Comparison of ENCODE assay signal across 8 cellular contexts in genomic region chr2:219228745-219229374, GRCh38. TPM values are rescaled to one million over a fixed set of nuclear protein-coding genes. Genes with fewer than 3 reads are reported as not detected.
DNase-seq lines count a peak whose midpoint lies in the region; ATAC-seq, FAIRE-seq and TF ChIP-seq lines count a peak whose summit lies in the region.

No MANE protein-coding gene starts in this region.

- H3K27ac ChIP-seq in BLaER1 (peak overlapping the region; percentile 84), HepG2 (ENCODE audit: extremely low read length, insufficient read depth, low read length) (peak overlapping the region; percentile 81), thyroid gland (peak overlapping the region; percentile 86 to 92 (median 88))

- H3K9me3 ChIP-seq in BLaER1 (no peaks in the 10 kb centered on the region), HepG2 (ENCODE audit: low read length) (no peaks in the 10 kb centered on the region), thyroid gland (no peaks in the 10 kb centered on the region)

- no peak for TF ChIP-seq CTCF in brain (conservative IDR thresholded peaks at IDR 0.05)
- no peak for TF ChIP-seq CTCF in HepG2 (CRISPR knock-in tag; IDR thresholded peaks at IDR 0.05)
- no peak for TF ChIP-seq CTCF in thyroid gland (IDR thresholded peaks at IDR 0.05)

- H3K27me3 Mint-ChIP-seq in brain: peaks cover 11% of the 10 kb centered on the region

- H3K4me3 ChIP-seq in BLaER1: peak overlapping the region; percentile 86
- peak overlapping the region; percentile 91 to 93 (median 93) for H3K4me3 ChIP-seq in HepG2 (replicated peaks in 1 of 3; ENCODE audit: insufficient read depth in 1 of 3, low read depth in 2 of 3, low read length in 3 of 3)
- H3K4me3 ChIP-seq in thyroid gland (replicated peaks in 1 of 3): peak overlapping the region; percentile 53 to 81 (median 70)

- peak; percentile 51 for ATAC-seq in GM19455 (IDR thresholded peaks at IDR 0.05; ENCODE audit: unreplicated experiment)
- peak; percentile 32 for ATAC-seq in HG03520 (IDR thresholded peaks at IDR 0.05; ENCODE audit: unreplicated experiment)
- ATAC-seq in HepG2: peak; percentile 68

- TF ChIP-seq RAD21 in HepG2 (CRISPR knock-in tag; IDR thresholded peaks at IDR 0.05): no peak; the same call in 1 of the 2 replicates

- BruUV-seq in HepG2 (replicated peaks; lab: Mats Ljungman, UMichigan): no TSS peak

- DNase-seq in HepG2 (ENCODE audit: low spot score) (no peak), thyroid gland (no peak), NCI-H2196 (lab: John Stamatoyannopoulos, UW; ENCODE audit: unreplicated experiment) (no peak)
- DNase-seq in stimulated activated CD4-positive, alpha-beta T cell treated with anti-CD3 and anti-CD28 coated beads, Interleukin-1b, Interleukin-23, amount 100 ng/mL, for 48 hours: no peak

- intact Hi-C loops in HepG2 (cut with micrococcal nuclease; ENCODE audit: unreplicated experiment): loop anchor here (1.0 kb wide), 5 partner anchors 11 to 66 kb away; partner anchors contain the start of genes ABCB6, GLB1L, STK16 and ZFAND2B
- intact Hi-C loops in thyroid gland (cut with DNase I): no loop called here

- WGBS in HepG2 (ENCODE audit: low lambda C conversion rate): 1% methylated on average over 26 of the region's 33 CpGs
- WGBS in thyroid gland, 2 donors: 6 to 9% methylated on average over 12 to 18 of the region's 33 CpGs

- peak overlapping the region; percentile 88 for H3K4me2 ChIP-seq in BLaER1
- peak overlapping the region; percentile 91 for H3K4me2 ChIP-seq in HepG2 (ENCODE audit: low read depth, low read length)

- H3K9ac ChIP-seq in BLaER1 (peak overlapping the region; percentile 88), HepG2 (ENCODE audit: insufficient read depth, low read depth, low read length) (peak overlapping the region; percentile 91)

- H4K20me1 ChIP-seq in BLaER1 (peaks cover 56% of the 10 kb centered on the region), HepG2 (ENCODE audit: insufficient read depth, low read length) (no peaks in the 10 kb centered on the region)

- H3K4me1 ChIP-seq in BLaER1 (peaks cover 58% of the 10 kb centered on the region), HepG2 (ENCODE audit: insufficient read depth, low read length) (peaks cover 39% of the 10 kb centered on the region), thyroid gland (peaks cover 24% of the 10 kb centered on the region in 2 donors)

- in situ Hi-C loops in HepG2 (cut with HindIII; ENCODE audit: extremely low pct_ligation_motif_present, low pct_unique_long_range_greater_than_20kb): no loop called here

- no peak for FAIRE-seq in HepG2 (lab: Jason Lieb, UNC)

- peak overlapping the region; percentile 87 to 100 (median 90) for H3K4me3 Mint-ChIP-seq in brain

- H3K4me1 Mint-ChIP-seq in brain: peaks cover 54% of the 10 kb centered on the region

- TF ChIP-seq EP300 in HepG2 (IDR thresholded peaks at IDR 0.05; ENCODE audit: low read depth in 2 of 2, low read length in 2 of 2): no peak
- no peak for TF ChIP-seq EP300 in HepG2 (CRISPR knock-in tag; IDR thresholded peaks at IDR 0.05; ENCODE audit: borderline replicate concordance)

- H3K9me3 Mint-ChIP-seq in brain: peaks cover 0 to 3% (median 0%) of the 10 kb centered on the region in 5 experiments

- peaks cover 54% of the 10 kb centered on the region for H3K36me3 Mint-ChIP-seq in brain

- no peak overlapping the region for H2AFZ ChIP-seq in HepG2 (ENCODE audit: low read length)

- CTCF ChIA-PET in HepG2 (lab: Yijun Ruan, JAX; ENCODE audit: low intra/inter-chr PET ratio, low total read pairs): interaction anchor here (1.2 to 2.3 kb wide), 2 partner anchors 66 to 70 kb away, joined by 3 to 15 read pairs; no protein-coding TSS in a partner anchor

- peak overlapping the region; percentile 49 to 99 (median 84) for H3K27ac Mint-ChIP-seq in brain

- H3K36me3 ChIP-seq in BLaER1: peaks cover 48% of the 10 kb centered on the region
- H3K36me3 ChIP-seq in HepG2 (replicated peaks in 1 of 2; ENCODE audit: control insufficient read depth in 1 of 2, insufficient read depth in 2 of 2, low read length in 2 of 2): peaks cover 32 to 55% of the 10 kb centered on the region in 2 experiments
- peaks cover 42% of the 10 kb centered on the region in 2 donors for H3K36me3 ChIP-seq in thyroid gland

- H3K27me3 ChIP-seq in BLaER1 (no peaks in the 10 kb centered on the region), HepG2 (ENCODE audit: control insufficient read depth in 1 of 2, insufficient read depth in 2 of 2, low read length in 2 of 2) (no peaks in the 10 kb centered on the region; a peak in 1 of 5 replicates), thyroid gland (no peaks in the 10 kb centered on the region)

- POLR2A ChIA-PET in HepG2 (lab: Yijun Ruan, JAX): interaction anchor here (1.0 to 6.6 kb wide), 17 partner anchors 10 to 159 kb away, joined by 3 to 80 read pairs (median 7); partner anchors contain the start of genes ABCB6, CNPPD1, DNAJB2 and DNPEP

- peaks cover 51% of the 10 kb centered on the region for H3K79me2 ChIP-seq in HepG2 (ENCODE audit: insufficient read depth, low read length)

- TF ChIP-seq POLR2A in HepG2 (IDR thresholded peaks at IDR 0.05; ENCODE audit: insufficient read depth in 1 of 2, low read depth in 2 of 2, low read length in 2 of 2): peak in 1 of 2 experiments; percentile 61; a peak in 2 of 4 replicates
- TF ChIP-seq POLR2A in thyroid gland (IDR thresholded peaks at IDR 0.05): no peak

RNA-seq across cellular contexts. Expression of gene ATG9A, which starts 0.6 kb away (rescaled TPM):
- polyA plus RNA-seq in brain (ENCODE audit: insufficient read depth, low read depth, low replicate concordance) (59.1 TPM), HepG2 (2011; rRNA removed) (131 and 172 TPM in 2 replicates)
- total RNA-seq in HepG2 (2016; rRNA removed; fragmentation: Illumina TruSeq; extraction: Trizol) (22.2 and 35.0 TPM in 2 replicates), thyroid gland (10 to 100 TPM; 48.8 to 59.3 (median 54.6) TPM)
- total RNA-seq in HepG2 (2016; cell fraction: cytosol; rRNA removed; fragmentation: Illumina TruSeq; extraction: Trizol; ENCODE audit: low read depth): 4.5 and 6.5 TPM in 2 replicates
- total RNA-seq in HepG2 (2016; cell fraction: insoluble cytoplasmic fraction; rRNA removed; fragmentation: Illumina TruSeq; extraction: Trizol): 20.4 and 32.7 TPM in 2 replicates
- 16.0 and 25.9 TPM in 2 replicates for total RNA-seq in HepG2 (2016; cell fraction: membrane; rRNA removed; fragmentation: Illumina TruSeq; extraction: Trizol)
- total RNA-seq in HepG2 (2016; cell fraction: nucleus; rRNA removed; fragmentation: Illumina TruSeq; extraction: Trizol): 35.0 and 40.9 TPM in 2 replicates
- 123 and 128 TPM in 2 replicates for polyA plus RNA-seq in HepG2 (2011; cell fraction: cytosol; rRNA removed)
- 189 and 211 TPM in 2 replicates for polyA plus RNA-seq in HepG2 (2011; cell fraction: nucleus; rRNA removed)
- 94.7 and 110 TPM in 2 replicates for polyA plus RNA-seq in HepG2 (2012)
- polyA plus RNA-seq in HepG2 (2016; cell fraction: cytosol; fragmentation: Illumina TruSeq; extraction: Trizol; ENCODE audit: low read depth): 5.3 and 5.7 TPM in 2 replicates
- 22.5 and 28.3 TPM in 2 replicates for polyA plus RNA-seq in HepG2 (2016; cell fraction: insoluble cytoplasmic fraction; fragmentation: Illumina TruSeq; extraction: Trizol; ENCODE audit: low read depth)
- polyA plus RNA-seq in HepG2 (2016; cell fraction: membrane; fragmentation: Illumina TruSeq; extraction: Trizol; ENCODE audit: low read depth): 17.7 and 19.4 TPM in 2 replicates
- polyA plus RNA-seq in HepG2 (2016; cell fraction: nucleus; fragmentation: Illumina TruSeq; extraction: Trizol; ENCODE audit: insufficient read depth, low read depth): 57.3 and 62.1 TPM in 2 replicates
- polyA minus RNA-seq in HepG2 (2011; rRNA and poly(A)+ RNA removed; ENCODE audit: low replicate concordance): 133 and 388 TPM in 2 replicates
- 97.2 and 111 TPM in 2 replicates for polyA minus RNA-seq in HepG2 (2011; cell fraction: cytosol; rRNA and poly(A)+ RNA removed)
- polyA minus RNA-seq in HepG2 (2011; cell fraction: nucleus; rRNA and poly(A)+ RNA removed): 57.6 and 91.8 TPM in 2 replicates

RNA-seq across cellular contexts. Expression of gene ANKZF1, which starts 0.7 kb away (rescaled TPM):
- 19.2 TPM for polyA plus RNA-seq in brain (ENCODE audit: insufficient read depth, low read depth, low replicate concordance)
- 14.6 and 25.3 TPM in 2 replicates for total RNA-seq in HepG2 (2016; rRNA removed; fragmentation: Illumina TruSeq; extraction: Trizol)
- total RNA-seq in HepG2 (2016; cell fraction: cytosol; rRNA removed; fragmentation: Illumina TruSeq; extraction: Trizol; ENCODE audit: low read depth): 7.2 and 11.5 TPM in 2 replicates
- total RNA-seq in HepG2 (2016; cell fraction: insoluble cytoplasmic fraction; rRNA removed; fragmentation: Illumina TruSeq; extraction: Trizol): 15.1 and 28.1 TPM in 2 replicates
- total RNA-seq in HepG2 (2016; cell fraction: membrane; rRNA removed; fragmentation: Illumina TruSeq; extraction: Trizol): 9.6 and 9.7 TPM in 2 replicates
- 35.5 and 43.3 TPM in 2 replicates for total RNA-seq in HepG2 (2016; cell fraction: nucleus; rRNA removed; fragmentation: Illumina TruSeq; extraction: Trizol)
- polyA plus RNA-seq in HepG2 (2011; rRNA removed): 128 and 131 TPM in 2 replicates
- polyA plus RNA-seq in HepG2 (2011; cell fraction: cytosol; rRNA removed): 31.4 and 41.4 TPM in 2 replicates
- 741 and 801 TPM in 2 replicates for polyA plus RNA-seq in HepG2 (2011; cell fraction: nucleus; rRNA removed)
- 97.7 and 105 TPM in 2 replicates for polyA plus RNA-seq in HepG2 (2012)
- 1.9 and 2.1 TPM in 2 replicates for polyA plus RNA-seq in HepG2 (2016; cell fraction: cytosol; fragmentation: Illumina TruSeq; extraction: Trizol; ENCODE audit: low read depth)
- 12.2 and 12.4 TPM in 2 replicates for polyA plus RNA-seq in HepG2 (2016; cell fraction: insoluble cytoplasmic fraction; fragmentation: Illumina TruSeq; extraction: Trizol; ENCODE audit: low read depth)
- polyA plus RNA-seq in HepG2 (2016; cell fraction: membrane; fragmentation: Illumina TruSeq; extraction: Trizol; ENCODE audit: low read depth): 3.0 and 3.3 TPM in 2 replicates
- polyA plus RNA-seq in HepG2 (2016; cell fraction: nucleus; fragmentation: Illumina TruSeq; extraction: Trizol; ENCODE audit: insufficient read depth, low read depth): 74.4 and 78.7 TPM in 2 replicates
- polyA minus RNA-seq in HepG2 (2011; rRNA and poly(A)+ RNA removed; ENCODE audit: low replicate concordance): 27.1 and 66.1 TPM in 2 replicates
- polyA minus RNA-seq in HepG2 (2011; cell fraction: cytosol; rRNA and poly(A)+ RNA removed): 26.1 and 28.4 TPM in 2 replicates
- 218 and 249 TPM in 2 replicates for polyA minus RNA-seq in HepG2 (2011; cell fraction: nucleus; rRNA and poly(A)+ RNA removed)
- total RNA-seq in thyroid gland: 10 to 100 TPM; 38.1 to 66.4 (median 45.5) TPM

RNA-seq across cellular contexts. Expression of gene ABCB6, which starts 10.1 kb away (rescaled TPM):
- polyA plus RNA-seq in brain (ENCODE audit: insufficient read depth, low read depth, low replicate concordance) (24.3 TPM), HepG2 (2011; rRNA removed) (91.1 and 106 TPM in 2 replicates)
- total RNA-seq in HepG2 (2016; rRNA removed; fragmentation: Illumina TruSeq; extraction: Trizol) (51.3 and 137 TPM in 2 replicates), thyroid gland (10 to 100 TPM; 29.6 to 96.8 (median 63.6) TPM)
- total RNA-seq in HepG2 (2016; cell fraction: cytosol; rRNA removed; fragmentation: Illumina TruSeq; extraction: Trizol; ENCODE audit: low read depth): 28.1 and 35.8 TPM in 2 replicates
- 43.5 and 141 TPM in 2 replicates for total RNA-seq in HepG2 (2016; cell fraction: insoluble cytoplasmic fraction; rRNA removed; fragmentation: Illumina TruSeq; extraction: Trizol)
- total RNA-seq in HepG2 (2016; cell fraction: membrane; rRNA removed; fragmentation: Illumina TruSeq; extraction: Trizol): 47.7 and 48.7 TPM in 2 replicates
- 116 and 133 TPM in 2 replicates for total RNA-seq in HepG2 (2016; cell fraction: nucleus; rRNA removed; fragmentation: Illumina TruSeq; extraction: Trizol)
- 41.3 and 55.0 TPM in 2 replicates for polyA plus RNA-seq in HepG2 (2011; cell fraction: cytosol; rRNA removed)
- 379 and 422 TPM in 2 replicates for polyA plus RNA-seq in HepG2 (2011; cell fraction: nucleus; rRNA removed)
- 116 and 121 TPM in 2 replicates for polyA plus RNA-seq in HepG2 (2012)
- 19.8 and 20.8 TPM in 2 replicates for polyA plus RNA-seq in HepG2 (2016; cell fraction: cytosol; fragmentation: Illumina TruSeq; extraction: Trizol; ENCODE audit: low read depth)
- polyA plus RNA-seq in HepG2 (2016; cell fraction: insoluble cytoplasmic fraction; fragmentation: Illumina TruSeq; extraction: Trizol; ENCODE audit: low read depth): 40.4 and 42.9 TPM in 2 replicates
- polyA plus RNA-seq in HepG2 (2016; cell fraction: membrane; fragmentation: Illumina TruSeq; extraction: Trizol; ENCODE audit: low read depth): 30.7 and 31.5 TPM in 2 replicates
- 219 and 220 TPM in 2 replicates for polyA plus RNA-seq in HepG2 (2016; cell fraction: nucleus; fragmentation: Illumina TruSeq; extraction: Trizol; ENCODE audit: insufficient read depth, low read depth)
- 38.6 and 282 TPM in 2 replicates for polyA minus RNA-seq in HepG2 (2011; rRNA and poly(A)+ RNA removed; ENCODE audit: low replicate concordance)
- polyA minus RNA-seq in HepG2 (2011; cell fraction: cytosol; rRNA and poly(A)+ RNA removed): 35.0 and 43.2 TPM in 2 replicates
- polyA minus RNA-seq in HepG2 (2011; cell fraction: nucleus; rRNA and poly(A)+ RNA removed): 86.5 and 121 TPM in 2 replicates

RNA-seq across cellular contexts. Expression of gene GLB1L, which starts 16.4 kb away (rescaled TPM):
- polyA plus RNA-seq in brain (ENCODE audit: insufficient read depth, low read depth, low replicate concordance) (5.5 TPM), HepG2 (2011; rRNA removed) (6.2 and 7.3 TPM in 2 replicates)
- total RNA-seq in HepG2 (2016; rRNA removed; fragmentation: Illumina TruSeq; extraction: Trizol) (2.7 and 6.8 TPM in 2 replicates), thyroid gland (10 to 100 TPM; 12.9 to 24.6 (median 14.9) TPM)
- 1.8 and 3.4 TPM in 2 replicates for total RNA-seq in HepG2 (2016; cell fraction: cytosol; rRNA removed; fragmentation: Illumina TruSeq; extraction: Trizol; ENCODE audit: low read depth)
- 2.6 and 6.8 TPM in 2 replicates for total RNA-seq in HepG2 (2016; cell fraction: insoluble cytoplasmic fraction; rRNA removed; fragmentation: Illumina TruSeq; extraction: Trizol)
- 4.9 and 6.4 TPM in 2 replicates for total RNA-seq in HepG2 (2016; cell fraction: membrane; rRNA removed; fragmentation: Illumina TruSeq; extraction: Trizol)
- total RNA-seq in HepG2 (2016; cell fraction: nucleus; rRNA removed; fragmentation: Illumina TruSeq; extraction: Trizol): 5.0 and 7.5 TPM in 2 replicates
- 5.5 and 6.3 TPM in 2 replicates for polyA plus RNA-seq in HepG2 (2011; cell fraction: cytosol; rRNA removed)
- polyA plus RNA-seq in HepG2 (2011; cell fraction: nucleus; rRNA removed): 6.0 and 6.8 TPM in 2 replicates
- polyA plus RNA-seq in HepG2 (2012): 3.7 and 4.4 TPM in 2 replicates
- 1.5 and 2.7 TPM in 2 replicates for polyA plus RNA-seq in HepG2 (2016; cell fraction: cytosol; fragmentation: Illumina TruSeq; extraction: Trizol; ENCODE audit: low read depth)
- polyA plus RNA-seq in HepG2 (2016; cell fraction: insoluble cytoplasmic fraction; fragmentation: Illumina TruSeq; extraction: Trizol; ENCODE audit: low read depth): 2.3 and 3.0 TPM in 2 replicates
- polyA plus RNA-seq in HepG2 (2016; cell fraction: membrane; fragmentation: Illumina TruSeq; extraction: Trizol; ENCODE audit: low read depth): 3.5 and 4.0 TPM in 2 replicates
- 9.0 and 11.6 TPM in 2 replicates for polyA plus RNA-seq in HepG2 (2016; cell fraction: nucleus; fragmentation: Illumina TruSeq; extraction: Trizol; ENCODE audit: insufficient read depth, low read depth)
- 5.1 and 6.4 TPM in 2 replicates for polyA minus RNA-seq in HepG2 (2011; rRNA and poly(A)+ RNA removed; ENCODE audit: low replicate concordance)
- polyA minus RNA-seq in HepG2 (2011; cell fraction: cytosol; rRNA and poly(A)+ RNA removed): 1.7 and 2.6 TPM in 2 replicates
- 6.1 and 6.7 TPM in 2 replicates for polyA minus RNA-seq in HepG2 (2011; cell fraction: nucleus; rRNA and poly(A)+ RNA removed)

RNA-seq across cellular contexts. Expression of gene STK16, which starts 16.4 kb away (rescaled TPM):
- polyA plus RNA-seq in brain (ENCODE audit: insufficient read depth, low read depth, low replicate concordance) (41.2 TPM), HepG2 (2011; rRNA removed) (50.9 and 60.5 TPM in 2 replicates)
- total RNA-seq in HepG2 (2016; rRNA removed; fragmentation: Illumina TruSeq; extraction: Trizol) (27.0 and 28.0 TPM in 2 replicates), thyroid gland (10 to 100 TPM; 19.5 to 33.0 (median 24.9) TPM)
- total RNA-seq in HepG2 (2016; cell fraction: cytosol; rRNA removed; fragmentation: Illumina TruSeq; extraction: Trizol; ENCODE audit: low read depth): 31.9 and 35.5 TPM in 2 replicates
- total RNA-seq in HepG2 (2016; cell fraction: insoluble cytoplasmic fraction; rRNA removed; fragmentation: Illumina TruSeq; extraction: Trizol): 21.9 and 24.8 TPM in 2 replicates
- 61.2 and 65.9 TPM in 2 replicates for total RNA-seq in HepG2 (2016; cell fraction: membrane; rRNA removed; fragmentation: Illumina TruSeq; extraction: Trizol)
- 19.2 and 22.9 TPM in 2 replicates for total RNA-seq in HepG2 (2016; cell fraction: nucleus; rRNA removed; fragmentation: Illumina TruSeq; extraction: Trizol)
- 56.2 and 60.4 TPM in 2 replicates for polyA plus RNA-seq in HepG2 (2011; cell fraction: cytosol; rRNA removed)
- 80.4 and 87.0 TPM in 2 replicates for polyA plus RNA-seq in HepG2 (2011; cell fraction: nucleus; rRNA removed)
- 25.9 and 27.6 TPM in 2 replicates for polyA plus RNA-seq in HepG2 (2012)
- 43.0 and 56.8 TPM in 2 replicates for polyA plus RNA-seq in HepG2 (2016; cell fraction: cytosol; fragmentation: Illumina TruSeq; extraction: Trizol; ENCODE audit: low read depth)
- 23.1 and 28.9 TPM in 2 replicates for polyA plus RNA-seq in HepG2 (2016; cell fraction: insoluble cytoplasmic fraction; fragmentation: Illumina TruSeq; extraction: Trizol; ENCODE audit: low read depth)
- 54.8 and 59.8 TPM in 2 replicates for polyA plus RNA-seq in HepG2 (2016; cell fraction: membrane; fragmentation: Illumina TruSeq; extraction: Trizol; ENCODE audit: low read depth)
- polyA plus RNA-seq in HepG2 (2016; cell fraction: nucleus; fragmentation: Illumina TruSeq; extraction: Trizol; ENCODE audit: insufficient read depth, low read depth): 35.1 and 36.1 TPM in 2 replicates
- 37.1 and 63.8 TPM in 2 replicates for polyA minus RNA-seq in HepG2 (2011; rRNA and poly(A)+ RNA removed; ENCODE audit: low replicate concordance)
- polyA minus RNA-seq in HepG2 (2011; cell fraction: cytosol; rRNA and poly(A)+ RNA removed): 12.2 and 18.8 TPM in 2 replicates
- 36.2 and 47.5 TPM in 2 replicates for polyA minus RNA-seq in HepG2 (2011; cell fraction: nucleus; rRNA and poly(A)+ RNA removed)
